ENCODE assay signal across 9 cellular contexts in genomic region chr11:9459573-9460321, GRCh38. TPM values are rescaled to one million over a fixed set of nuclear protein-coding genes. Genes with fewer than 3 reads are reported as not detected.
A peak's percentile ranks its signal among the peaks of the same experiment; 100 is the strongest.
DNase-seq lines count a peak whose midpoint lies in the region; ATAC-seq, FAIRE-seq and TF ChIP-seq lines count a peak whose summit lies in the region.
"Had no signal": no experiment of that assay in that cellular context is flagged by ENCODE, and none has a peak within 500 bp of the region (broad histone marks: within the 10 kb centered on the region; RNA-seq: fewer than 3 reads in every experiment).

No MANE protein-coding gene starts in this region.

- dilution Hi-C loops in endothelial cell of umbilical vein (cut with MboI; ENCODE audit: extremely low pct_ligation_motif_present, low sequenced_read_pairs) = no loop called here

- no peak overlapping the region for H2AFZ ChIP-seq in endothelial cell of umbilical vein (ENCODE audit: low read depth, low read length)

- FAIRE-seq in endothelial cell of umbilical vein (lab: Jason Lieb, UNC) = peak; percentile 62
- FAIRE-seq: colon had no signal

- H3K9me3 Mint-ChIP-seq in activated CD8-positive, alpha-beta memory T cell treated with anti-CD3 and anti-CD28 coated beads, Interleukin-2, amount 10 ng/mL, durations not matched to agents 7 days and 5 days (ENCODE audit: low read depth) = no peaks in the 10 kb centered on the region
- H3K9me3 Mint-ChIP-seq in stimulated activated naive CD8-positive, alpha-beta T cell treated with anti-CD3 and anti-CD28 coated beads, Interleukin-15, amount 100 ng/mL, for 72 hours = no peaks in the 10 kb centered on the region

- no peaks in the 10 kb centered on the region for H3K9me1 ChIP-seq in endothelial cell of umbilical vein (replicated peaks; ENCODE audit: control insufficient read depth, extremely low read depth, insufficient read depth, low read length)

- H3K9me3 ChIP-seq in endothelial cell of umbilical vein (replicated peaks; ENCODE audit: control insufficient read depth, insufficient read depth, low read length) = no peaks in the 10 kb centered on the region
- no peaks in the 10 kb centered on the region for H3K9me3 ChIP-seq in mucosa of stomach (ENCODE audit: control insufficient read depth, low read length)

- peaks cover 35% of the 10 kb centered on the region for H3K79me2 ChIP-seq in endothelial cell of umbilical vein (ENCODE audit: control insufficient read depth, insufficient read depth, low read length)

- TF ChIP-seq CTCF in endothelial cell of umbilical vein (IDR thresholded peaks at IDR 0.05; ENCODE audit: extremely low read depth in 1 of 2, insufficient read depth in 1 of 2, low read depth in 1 of 2, low read length in 2 of 2) = no peak

- H3K4me1 Mint-ChIP-seq in activated CD8-positive, alpha-beta memory T cell treated with anti-CD3 and anti-CD28 coated beads, Interleukin-2, amount 10 ng/mL, durations not matched to agents 7 days and 5 days = peaks cover 32% of the 10 kb centered on the region
- peaks cover 24% of the 10 kb centered on the region for H3K4me1 Mint-ChIP-seq in stimulated activated naive CD8-positive, alpha-beta T cell treated with anti-CD3 and anti-CD28 coated beads, Interleukin-15, amount 100 ng/mL, for 72 hours

- H3K4me3 Mint-ChIP-seq in activated CD8-positive, alpha-beta memory T cell treated with anti-CD3 and anti-CD28 coated beads, Interleukin-2, amount 10 ng/mL, durations not matched to agents 7 days and 5 days = peak overlapping the region; percentile 97
- peak overlapping the region; percentile 95 to 99 for H3K4me3 Mint-ChIP-seq in stimulated activated naive CD8-positive, alpha-beta T cell treated with anti-CD3 and anti-CD28 coated beads, Interleukin-15, amount 100 ng/mL, for 72 hours

- intact Hi-C loops in endothelial cell of umbilical vein (cut with micrococcal nuclease) = loop anchor here (1.0 to 5.0 kb wide), 9 partner anchors 67 to 545 kb away; partner anchors contain the start of genes DENND5A, IPO7, TMEM41B and WEE1

- H3K27me3 ChIP-seq in endothelial cell of umbilical vein (ENCODE audit: control insufficient read depth in 2 of 2, insufficient read depth in 2 of 2, low read length in 2 of 2) = no peaks in the 10 kb centered on the region
- H3K27me3 ChIP-seq in mucosa of stomach (ENCODE audit: control insufficient read depth, insufficient read depth, low read length) = no peaks in the 10 kb centered on the region

- no peaks in the 10 kb centered on the region for H3K36me3 ChIP-seq in endothelial cell of umbilical vein (ENCODE audit: control insufficient read depth in 2 of 2, extremely low read depth in 1 of 2, insufficient read depth in 2 of 2, low read length in 2 of 2)
- no peaks in the 10 kb centered on the region for H3K36me3 ChIP-seq in mucosa of stomach (ENCODE audit: control insufficient read depth, insufficient read depth, low read length)

- no peaks in the 10 kb centered on the region for H4K20me1 ChIP-seq in endothelial cell of umbilical vein (replicated peaks; ENCODE audit: control insufficient read depth, extremely low read depth, insufficient read depth, low read length)

- CTCF ChIA-PET in activated CD8-positive, alpha-beta memory T cell treated with anti-CD3 and anti-CD28 coated beads, Interleukin-2, amount 10 ng/mL, durations not matched to agents 7 days and 5 days (lab: Charles Lee) = interaction anchor here (0.6 to 4.3 kb wide), 11 partner anchors 11 to 294 kb away, joined by 3 to 21 read pairs (median 4); partner anchors contain the start of gene WEE1
- CTCF ChIA-PET in endothelial cell of umbilical vein (lab: Charles Lee) = interaction anchor here (0.8 to 1.3 kb wide), 5 partner anchors 27 to 289 kb away, joined by 3 to 4 read pairs (median 3); no protein-coding TSS in a partner anchor

- peak; percentile 18 for DNase-seq in GM04504 (ENCODE audit: low read depth)
- DNase-seq in NCI-H1694 treated with DMSO at 0.1 percent for 48 hours (lab: John Stamatoyannopoulos, UW) = peak; percentile 4
- peak; percentile 62 for DNase-seq in activated CD8-positive, alpha-beta memory T cell treated with anti-CD3 and anti-CD28 coated beads, Interleukin-2, amount 10 ng/mL, durations not matched to agents 7 days and 5 days
- peak; percentile 70 for DNase-seq in endothelial cell of umbilical vein (ENCODE audit: low read depth, low spot score)
- peak; percentile 31 to 32 for DNase-seq in stimulated activated naive CD8-positive, alpha-beta T cell treated with anti-CD3 and anti-CD28 coated beads, Interleukin-15, amount 100 ng/mL, for 72 hours

- H3K9ac ChIP-seq in endothelial cell of umbilical vein (replicated peaks; ENCODE audit: extremely low read depth, insufficient read depth, low read length) (peak overlapping the region; percentile 100), mucosa of stomach (ENCODE audit: low read length) (peak overlapping the region; percentile 100)

- peak overlapping the region; percentile 99 for H3K27ac Mint-ChIP-seq in activated CD8-positive, alpha-beta memory T cell treated with anti-CD3 and anti-CD28 coated beads, Interleukin-2, amount 10 ng/mL, durations not matched to agents 7 days and 5 days
- H3K27ac Mint-ChIP-seq in stimulated activated naive CD8-positive, alpha-beta T cell treated with anti-CD3 and anti-CD28 coated beads, Interleukin-15, amount 100 ng/mL, for 72 hours = peak overlapping the region; percentile 99

- H3K4me3 ChIP-seq in endothelial cell of umbilical vein (replicated peaks in 1 of 3; ENCODE audit: insufficient read depth in 1 of 3, low read depth in 1 of 3, low read length in 3 of 3) (peak overlapping the region; percentile 92 to 97 (median 94)), mucosa of stomach (ENCODE audit: low read length) (peak overlapping the region; percentile 100)

- H3K4me1 ChIP-seq in endothelial cell of umbilical vein (ENCODE audit: control insufficient read depth, extremely low read depth, insufficient read depth, low read length) (peaks cover 15% of the 10 kb centered on the region), mucosa of stomach (ENCODE audit: control insufficient read depth, insufficient read depth, low read length) (peaks cover 6% of the 10 kb centered on the region)

- H3K36me3 Mint-ChIP-seq in activated CD8-positive, alpha-beta memory T cell treated with anti-CD3 and anti-CD28 coated beads, Interleukin-2, amount 10 ng/mL, durations not matched to agents 7 days and 5 days = peaks cover 11% of the 10 kb centered on the region

- TSS peak; percentile 86 for BruUV-seq in endothelial cell of umbilical vein (replicated peaks; lab: Mats Ljungman, UMichigan)

- no peaks in the 10 kb centered on the region for H3K27me3 Mint-ChIP-seq in activated CD8-positive, alpha-beta memory T cell treated with anti-CD3 and anti-CD28 coated beads, Interleukin-2, amount 10 ng/mL, durations not matched to agents 7 days and 5 days
- no peaks in the 10 kb centered on the region for H3K27me3 Mint-ChIP-seq in stimulated activated naive CD8-positive, alpha-beta T cell treated with anti-CD3 and anti-CD28 coated beads, Interleukin-15, amount 100 ng/mL, for 72 hours

- POLR2A ChIA-PET in endothelial cell of umbilical vein (lab: Charles Lee) = interaction anchor here (0.8 to 2.1 kb wide), 16 partner anchors 8 to 845 kb away, joined by 3 to 7 read pairs (median 4); partner anchors contain the start of genes ADM and WEE1

- H3K27ac ChIP-seq in endothelial cell of umbilical vein (ENCODE audit: insufficient read depth, low read depth, low read length) = peak overlapping the region; percentile 95

- no peak for ATAC-seq in activated CD8-positive, alpha-beta memory T cell treated with anti-CD3 and anti-CD28 coated beads, Interleukin-2, amount 10 ng/mL, durations not matched to agents 7 days and 5 days
- no peak for ATAC-seq in stimulated activated naive CD8-positive, alpha-beta T cell treated with anti-CD3 and anti-CD28 coated beads, Interleukin-15, amount 100 ng/mL, for 72 hours
- ATAC-seq in HG03354 (IDR thresholded peaks at IDR 0.05; ENCODE audit: poor library complexity, severe bottlenecking, unreplicated experiment) = no peak
- ATAC-seq in HG02759 (IDR thresholded peaks at IDR 0.05; ENCODE audit: unreplicated experiment) = no peak

- peak overlapping the region; percentile 89 for H3K4me2 ChIP-seq in endothelial cell of umbilical vein (ENCODE audit: insufficient read depth, low read length)

- no peak for TF ChIP-seq POLR2A in endothelial cell of umbilical vein (IDR thresholded peaks at IDR 0.05; ENCODE audit: low read depth, low read length)

TF ChIP-seq in endothelial cell of umbilical vein, 7 proteins besides CTCF, POLR2A, EP300 and RAD21:
- TF ChIP-seq POLR2AphosphoS5 (IDR thresholded peaks at IDR 0.05; ENCODE audit: insufficient read depth, low read depth, low read length) (no peak), JUN (IDR thresholded peaks at IDR 0.05; ENCODE audit: borderline replicate concordance, insufficient read depth, insufficient read length, low read depth) (no peak), EZH2 (IDR thresholded peaks at IDR 0.05; ENCODE audit: borderline replicate concordance, low read depth, low read length, severe bottlenecking) (no peak), MAX (IDR thresholded peaks at IDR 0.05; ENCODE audit: insufficient read depth, insufficient read length) (no peak), MYC (IDR thresholded peaks at IDR 0.05; ENCODE audit: low read depth, low read length) (no peak), GATA2 (IDR thresholded peaks at IDR 0.05; ENCODE audit: insufficient read depth, insufficient read length, low read depth, low read length) (no peak), FOS (IDR thresholded peaks at IDR 0.05; ENCODE audit: borderline replicate concordance, insufficient read depth, low read length) (no peak)

RNA-seq across cellular contexts. Expression of gene ZNF143, which starts 1.1 kb away (rescaled TPM):
- total RNA-seq in activated CD8-positive, alpha-beta memory T cell treated with anti-CD3 and anti-CD28 coated beads, Interleukin-2, amount 10 ng/mL, durations not matched to agents 7 days and 5 days = 10 to 100 TPM; 39.5 to 44.2 TPM
- total RNA-seq in endothelial cell of umbilical vein = 19.0 and 22.1 TPM in 2 replicates
- polyA plus RNA-seq in endothelial cell of umbilical vein = 29.8 and 39.5 TPM in 2 replicates
- polyA plus RNA-seq in endothelial cell of umbilical vein (2011; cell fraction: cytosol; rRNA removed) = 17.5 and 25.9 TPM in 2 replicates
- 32.7 and 35.1 TPM in 2 replicates for polyA plus RNA-seq in endothelial cell of umbilical vein (2011; cell fraction: nucleus; rRNA removed)
- 13.5 and 16.1 TPM in 2 replicates for polyA plus RNA-seq in endothelial cell of umbilical vein (2012)
- polyA minus RNA-seq in endothelial cell of umbilical vein = 55.3 and 77.8 TPM in 2 replicates
- 30.0 TPM for polyA minus RNA-seq in endothelial cell of umbilical vein (2011; cell fraction: cytosol; rRNA and poly(A)+ RNA removed)
- polyA minus RNA-seq in endothelial cell of umbilical vein (2011; cell fraction: nucleus; rRNA and poly(A)+ RNA removed) = 38.3 and 52.5 TPM in 2 replicates

Comparison
In these comparisons a context has a peak if more than half of its experiments do, and no peak if none do; other contexts are left out.
1. DNase-seq: peak in every context shown above with its lines; median percentile 70 in endothelial cell of umbilical vein; 62 in activated CD8-positive, alpha-beta memory T cell treated with anti-CD3 and anti-CD28 coated beads, Interleukin-2, amount 10 ng/mL, durations not matched to agents 7 days and 5 days; 32 in stimulated activated naive CD8-positive, alpha-beta T cell treated with anti-CD3 and anti-CD28 coated beads, Interleukin-15, amount 100 ng/mL, for 72 hours; 18 in GM04504; 4 in NCI-H1694 treated with DMSO at 0.1 percent for 48 hours.